ENCODE assay signal across 8 cellular contexts in genomic region chr2:68225119-68225632, GRCh38. TPM values are rescaled to one million over a fixed set of nuclear protein-coding genes. Genes with fewer than 3 reads are reported as not detected.
DNase-seq lines count a peak whose midpoint lies in the region; ATAC-seq and TF ChIP-seq lines count a peak whose summit lies in the region.

No MANE protein-coding gene starts in this region.

- BruUV-seq in A673 (replicated peaks; lab: Mats Ljungman, UMichigan), result no TSS peak

- intact Hi-C loops in A673 (cut with micrococcal nuclease; ENCODE audit: unreplicated experiment), result no loop called here

- H3K36me3 Mint-ChIP-seq in type B pancreatic cell, result peaks cover 21% of the 10 kb centered on the region

- H3K9me3 ChIP-seq in A673 (ENCODE audit: low read depth, low read length, poor library complexity, severe bottlenecking), result peaks cover 12% of the 10 kb centered on the region

- no peaks in the 10 kb centered on the region for H3K27me3 Mint-ChIP-seq in type B pancreatic cell

- ATAC-seq in HG02571 (IDR thresholded peaks at IDR 0.05; ENCODE audit: unreplicated experiment), result peak; percentile 71

- TF ChIP-seq CTCF in A673 (conservative IDR thresholded peaks at IDR 0.05; ENCODE audit: low read depth, low read length) (peak; percentile 46), GM06990 (IDR thresholded peaks at IDR 0.05; ENCODE audit: insufficient read depth, low read length, poor library complexity, severe bottlenecking) (peak; percentile 59), type B pancreatic cell (conservative IDR thresholded peaks at IDR 0.05) (no peak)

- POLR2A ChIA-PET in A673 (lab: Charles Lee; ENCODE audit: low non-redundant PET), result no interaction called here

- H3K4me3 ChIP-seq in A673 (ENCODE audit: low read depth, low read length, poor library complexity, severe bottlenecking), result no peak overlapping the region
- H3K4me3 ChIP-seq in GM06990 (replicated peaks; ENCODE audit: low read depth, low read length), result no peak overlapping the region

- H3K27me3 ChIP-seq in A673 (replicated peaks; ENCODE audit: insufficient read depth, low read depth, low read length, poor library complexity) (no peaks in the 10 kb centered on the region), GM06990 (replicated peaks; ENCODE audit: control insufficient read depth, insufficient read depth, low read length) (no peaks in the 10 kb centered on the region)

- H3K27ac ChIP-seq in A673 (ENCODE audit: low read depth, low read length, poor library complexity, severe bottlenecking), result no peak overlapping the region

- H3K27ac Mint-ChIP-seq in type B pancreatic cell, result peak overlapping the region; percentile 32

- H3K9me3 Mint-ChIP-seq in type B pancreatic cell, result no peaks in the 10 kb centered on the region

- H3K4me3 Mint-ChIP-seq in type B pancreatic cell, result no peak overlapping the region

- CTCF ChIA-PET in A673 (lab: Charles Lee), result interaction anchor here (0.6 kb wide), 1 partner anchor 228 kb away, joined by 7 read pairs; no protein-coding TSS in a partner anchor

- H3K36me3 ChIP-seq in A673 (ENCODE audit: insufficient read depth, low read length, poor library complexity, severe bottlenecking), result peaks cover 8% of the 10 kb centered on the region
- H3K36me3 ChIP-seq in GM06990 (ENCODE audit: control insufficient read depth, insufficient read depth, low read length), result no peaks in the 10 kb centered on the region; the same call in none of the 2 replicates

- DNase-seq in A673 (ENCODE audit: low spot score) (peak; percentile 51), GM06990 (ENCODE audit: extremely low read depth, insufficient read length) (no peak), NCI-H1417 treated with DMSO at 0.1 percent for 48 hours (lab: John Stamatoyannopoulos, UW) (peak; percentile 21), iPS DF 19.7 (ENCODE audit: low read depth, low spot score) (peak; percentile 23), type B pancreatic cell (ENCODE audit: extremely low spot score, unreplicated experiment) (no peak), DMS114 treated with DMSO at 0.1 percent for 48 hours (lab: John Stamatoyannopoulos, UW; ENCODE audit: unreplicated experiment) (no peak)
- DNase-seq in activated CD4-positive, alpha-beta T cell treated with anti-CD3 and anti-CD28 coated beads, Interleukin-2, amount 50 U/mL, for 1 hour, result peak; percentile 8

- peaks cover 7% of the 10 kb centered on the region for H3K4me1 ChIP-seq in A673 (ENCODE audit: insufficient read depth, low read length, poor library complexity, severe bottlenecking)

- H3K4me1 Mint-ChIP-seq in type B pancreatic cell (ENCODE audit: unreplicated experiment), result peaks cover 12% of the 10 kb centered on the region

RNA-seq across cellular contexts. Expression of gene PPP3R1, which starts 27.2 kb away (rescaled TPM):
- total RNA-seq in A673 (2021), result 83.8 and 86.0 TPM in 2 replicates
- total RNA-seq in type B pancreatic cell (ENCODE audit: low replicate concordance), result 46.3 and 46.5 TPM in 2 replicates

Comparison
In these comparisons a context has a peak if more than half of its experiments do, and no peak if none do; other contexts are left out.
1. DNase-seq: peak in A673 (single experiment), NCI-H1417 treated with DMSO at 0.1 percent for 48 hours (single experiment), activated CD4-positive, alpha-beta T cell treated with anti-CD3 and anti-CD28 coated beads, Interleukin-2, amount 50 U/mL, for 1 hour (single experiment) and iPS DF 19.7 (single experiment); none in GM06990 (single experiment), type B pancreatic cell (single experiment) and DMS114 treated with DMSO at 0.1 percent for 48 hours (single experiment).